20 cellular contexts compared by ENCODE assay signal in the genomic region with DNA sequence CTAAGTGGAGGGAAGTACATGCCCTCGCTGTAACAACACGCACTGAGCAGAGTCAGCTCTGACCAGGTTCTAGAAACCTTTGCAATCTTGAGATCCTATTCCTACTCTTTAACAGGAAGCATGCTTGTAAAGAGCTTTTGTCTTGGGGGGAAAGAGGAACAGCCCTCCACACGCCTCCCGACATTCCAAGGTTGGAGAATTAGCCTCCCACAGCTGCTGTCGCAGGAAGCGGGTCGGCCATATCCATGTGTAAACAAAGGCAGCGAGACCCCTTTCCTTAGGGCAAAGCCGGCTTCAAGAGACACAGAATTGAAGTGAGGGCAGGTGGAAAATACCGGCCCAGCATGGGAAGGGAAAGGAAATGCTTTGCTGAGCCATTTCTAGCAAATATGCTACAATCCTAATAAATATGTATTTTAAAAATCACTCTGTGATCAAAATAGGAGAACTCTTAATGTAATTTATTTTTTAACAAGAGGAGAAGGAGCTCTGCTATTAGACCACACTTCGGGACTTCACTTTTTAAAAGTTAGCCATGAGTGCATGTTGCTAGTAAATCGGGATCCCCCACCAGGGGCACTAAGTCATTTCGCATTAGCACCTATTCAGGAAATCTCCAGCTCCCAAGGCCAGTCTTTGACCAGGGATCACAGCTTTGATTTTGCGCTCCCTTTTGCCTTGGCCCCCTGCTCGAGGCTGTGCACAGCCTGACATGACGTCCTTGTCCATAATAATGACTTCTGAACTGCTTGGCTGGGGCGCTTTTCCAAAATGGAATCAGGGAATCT. TPM values are rescaled to one million over a fixed set of nuclear protein-coding genes. Genes with fewer than 3 reads are reported as not detected.
A peak's percentile ranks its signal among the peaks of the same experiment; 100 is the strongest.
DNase-seq lines count a peak whose midpoint lies in the region; FAIRE-seq and TF ChIP-seq lines count a peak whose summit lies in the region.
"Had no signal": no experiment of that assay in that cellular context is flagged by ENCODE, and none has a peak within 500 bp of the region (broad histone marks: within the 10 kb centered on the region; RNA-seq: fewer than 3 reads in every experiment).

No MANE protein-coding gene starts in this region.

- H3K4me1 ChIP-seq in HUES48 (ENCODE audit: control insufficient read depth, insufficient read depth, low read length) (peaks cover 12% of the 10 kb centered on the region; the same call in 1 of the 2 replicates), H1 (replicated peaks in 1 of 4; ENCODE audit: control insufficient read depth in 3 of 4, insufficient read depth in 4 of 4, low read length in 3 of 4) (peaks cover 0 to 2% (median 0%) of the 10 kb centered on the region in 4 experiments; a peak in 2 of 7 replicates), neural progenitor cell (peaks cover 11% of the 10 kb centered on the region), HAP-1 (no peaks in the 10 kb centered on the region)
- H3K4me1 ChIP-seq: BLaER1 treated with 17β-estradiol and CSF1 and Interleukin-3, amounts not matched to agents 10 nM and 100 nM had no signal

- peaks cover 5% of the 10 kb centered on the region for H3K4me1 Mint-ChIP-seq in neural progenitor cell
- H3K4me1 Mint-ChIP-seq in activated T-helper 1 cell treated with anti-CD3 and anti-CD28 coated beads, Interleukin-12 subunit alpha, Interleukin-12 subunit beta, Interleukin-2, Interleukin-4 antibody, amounts not matched to agents 30 ng/mL and 10 ng/mL and 1 ng/mL, durations not matched to agents 14 hours and 24 hours and 36 hours (ENCODE audit: low read depth) = no peaks in the 10 kb centered on the region
- H3K4me1 Mint-ChIP-seq: B cell, IgD-negative memory B cell had no signal

- TF ChIP-seq CTCF in H1 (IDR thresholded peaks at IDR 0.05; ENCODE audit: control extremely low read depth in 1 of 3, insufficient read depth in 1 of 3, low read depth in 1 of 3, low read length in 3 of 3) = no peak
- TF ChIP-seq CTCF in neural progenitor cell (IDR thresholded peaks at IDR 0.05) = peak; percentile 18

- H3K9ac ChIP-seq in HUES48 (ENCODE audit: low read depth, low read length) (no peak overlapping the region), H1 (replicated peaks in 1 of 4; ENCODE audit: extremely low read depth in 1 of 4, low read depth in 3 of 4, low read length in 3 of 4) (no peak overlapping the region), neural progenitor cell (no peak overlapping the region)
- H3K9ac ChIP-seq: BLaER1 treated with 17β-estradiol and CSF1 and Interleukin-3, amounts not matched to agents 10 nM and 100 nM had no signal

- no peaks in the 10 kb centered on the region for H3K36me3 Mint-ChIP-seq in neural progenitor cell
- H3K36me3 Mint-ChIP-seq in activated T-helper 1 cell treated with anti-CD3 and anti-CD28 coated beads, Interleukin-12 subunit alpha, Interleukin-12 subunit beta, Interleukin-2, Interleukin-4 antibody, amounts not matched to agents 30 ng/mL and 10 ng/mL and 1 ng/mL, durations not matched to agents 14 hours and 24 hours and 36 hours (ENCODE audit: low read depth) = no peaks in the 10 kb centered on the region
- H3K36me3 Mint-ChIP-seq: CD8-positive, alpha-beta T cell; IgD-negative memory B cell had no signal

- H3K4me3 ChIP-seq in HUES48 (ENCODE audit: low read depth, low read length) (no peak overlapping the region), H1 (ENCODE audit: extremely low read depth in 1 of 4, insufficient read depth in 2 of 4, low read depth in 3 of 4, low read length in 4 of 4) (no peak overlapping the region), neural progenitor cell (no peak overlapping the region), HAP-1 (no peak overlapping the region)
- H3K4me3 ChIP-seq: BLaER1 treated with 17β-estradiol and CSF1 and Interleukin-3, amounts not matched to agents 10 nM and 100 nM; GM12878 had no signal

- no peak overlapping the region for H3K14ac ChIP-seq in H1 (ENCODE audit: insufficient read length)

- H2AFZ ChIP-seq in H1 (ENCODE audit: low read length) (0 out of 2 replicates have a peak overlapping the region, but pooled peaks have one; percentile 6), neural progenitor cell (replicated peaks) (peak overlapping the region; percentile 66)

- H4K8ac ChIP-seq in H1 (ENCODE audit: extremely low read depth, insufficient read depth, low read length) = no peak overlapping the region

- intact Hi-C loops in activated T-helper 1 cell treated with anti-CD3 and anti-CD28 coated beads, Interleukin-12 subunit alpha, Interleukin-12 subunit beta, Interleukin-2, Interleukin-4 antibody, amounts not matched to agents 30 ng/mL and 10 ng/mL and 1 ng/mL, durations not matched to agents 14 hours and 24 hours and 36 hours (cut with micrococcal nuclease) = no loop called here

- no peak; a peak in 1 of 4 replicates for TF ChIP-seq RAD21 in H1 (IDR thresholded peaks at IDR 0.05 in 1 of 2, conservative IDR thresholded peaks at IDR 0.05 in 1 of 2; ENCODE audit: low read depth in 2 of 2, low read length in 2 of 2)

- H3K23ac ChIP-seq in H1 (ENCODE audit: insufficient read length) = no peak overlapping the region

- WGBS in H1 (ENCODE audit: extremely low coverage in 1 of 2, insufficient coverage in 1 of 2, insufficient read length in 1 of 2, insufficient replicate concordance in 2 of 2, low coverage in 1 of 2, low lambda C conversion rate in 2 of 2, missing lambda C conversion rate in 1 of 2), 2 experiments = 79% methylated on average over 17 of the region's 17 CpGs; no CpG with 5 or more reads in 1 of the 2 experiments

- no peak overlapping the region for H3K4me3 Mint-ChIP-seq in neural progenitor cell
- H3K4me3 Mint-ChIP-seq in activated T-helper 1 cell treated with anti-CD3 and anti-CD28 coated beads, Interleukin-12 subunit alpha, Interleukin-12 subunit beta, Interleukin-2, Interleukin-4 antibody, amounts not matched to agents 30 ng/mL and 10 ng/mL and 1 ng/mL, durations not matched to agents 14 hours and 24 hours and 36 hours = no peak overlapping the region
- H3K4me3 Mint-ChIP-seq: B cell; CD8-positive, alpha-beta T cell; HFFc6; IgD-negative memory B cell had no signal

- H3K4ac ChIP-seq in H1 (replicated peaks; ENCODE audit: insufficient read length, low read depth, low read length) = no peak overlapping the region

- no peak for TF ChIP-seq POLR2A in H1 (IDR thresholded peaks at IDR 0.05; ENCODE audit: control extremely low read depth in 1 of 2, low read depth in 2 of 2, low read length in 2 of 2)

- no peak for FAIRE-seq in H1 (lab: Jason Lieb, UNC)
- FAIRE-seq: GM12878, GM19239, H54, HepG2 had no signal

- peaks cover 3% of the 10 kb centered on the region for H3K9me3 Mint-ChIP-seq in neural progenitor cell
- no peaks in the 10 kb centered on the region for H3K9me3 Mint-ChIP-seq in activated T-helper 1 cell treated with anti-CD3 and anti-CD28 coated beads, Interleukin-12 subunit alpha, Interleukin-12 subunit beta, Interleukin-2, Interleukin-4 antibody, amounts not matched to agents 30 ng/mL and 10 ng/mL and 1 ng/mL, durations not matched to agents 14 hours and 24 hours and 36 hours
- H3K9me3 Mint-ChIP-seq: CD8-positive, alpha-beta T cell; HFFc6; IgD-negative memory B cell had no signal

- H2BK5ac ChIP-seq in H1 (ENCODE audit: low read depth, low read length) = no peak overlapping the region

- H3K36me3 ChIP-seq in HUES48 (ENCODE audit: control insufficient read depth, insufficient read depth, low read length) = no peaks in the 10 kb centered on the region
- H3K36me3 ChIP-seq in H1 (ENCODE audit: control insufficient read depth in 2 of 4, insufficient read depth in 4 of 4, low read length in 3 of 4) = no peaks in the 10 kb centered on the region
- H3K36me3 ChIP-seq in neural progenitor cell = no peaks in the 10 kb centered on the region
- H3K36me3 ChIP-seq in HAP-1 (replicated peaks) = no peaks in the 10 kb centered on the region
- H3K36me3 ChIP-seq: BLaER1 treated with 17β-estradiol and CSF1 and Interleukin-3, amounts not matched to agents 10 nM and 100 nM had no signal

- no peak overlapping the region for H2BK120ac ChIP-seq in H1 (replicated peaks; ENCODE audit: low read depth, low read length)

- no peak overlapping the region for H4K5ac ChIP-seq in H1 (ENCODE audit: insufficient read length, low read depth, low read length)

- peaks cover 0 to 3% of the 10 kb centered on the region in 2 experiments for H4K20me1 ChIP-seq in H1 (replicated peaks in 1 of 2; ENCODE audit: control insufficient read depth in 1 of 2, insufficient read depth in 2 of 2, low read length in 2 of 2)
- no peaks in the 10 kb centered on the region for H4K20me1 ChIP-seq in neural progenitor cell (ENCODE audit: low read depth)
- H4K20me1 ChIP-seq: BLaER1 treated with 17β-estradiol and CSF1 and Interleukin-3, amounts not matched to agents 10 nM and 100 nM had no signal

- peaks cover 2% of the 10 kb centered on the region for H3K27me3 Mint-ChIP-seq in neural progenitor cell (ENCODE audit: insufficient read depth, low read depth)
- H3K27me3 Mint-ChIP-seq in activated T-helper 1 cell treated with anti-CD3 and anti-CD28 coated beads, Interleukin-12 subunit alpha, Interleukin-12 subunit beta, Interleukin-2, Interleukin-4 antibody, amounts not matched to agents 30 ng/mL and 10 ng/mL and 1 ng/mL, durations not matched to agents 14 hours and 24 hours and 36 hours (ENCODE audit: insufficient read depth) = peaks cover 11% of the 10 kb centered on the region

- H2AK5ac ChIP-seq in H1 (ENCODE audit: low read depth, low read length) = no peak overlapping the region

- H2BK12ac ChIP-seq in H1 (ENCODE audit: low read depth, low read length) = no peak overlapping the region

- in situ Hi-C loops in HAP-1 (cut with MboI; ENCODE audit: low sequenced_read_pairs) = no loop called here

- H3K27me3 ChIP-seq in HUES48 (ENCODE audit: control insufficient read depth, insufficient read depth, low read length) (no peaks in the 10 kb centered on the region), H1 (replicated peaks in 1 of 4; ENCODE audit: control insufficient read depth in 3 of 4, extremely low read depth in 1 of 4, insufficient read depth in 3 of 4, low read length in 3 of 4) (no peaks in the 10 kb centered on the region; a peak in 1 of 7 replicates), neural progenitor cell (no peaks in the 10 kb centered on the region), HAP-1 (ENCODE audit: low read depth) (peaks cover 3% of the 10 kb centered on the region)
- H3K27me3 ChIP-seq: BLaER1 treated with 17β-estradiol and CSF1 and Interleukin-3, amounts not matched to agents 10 nM and 100 nM had no signal

- H3K79me2 ChIP-seq in H1 (ENCODE audit: control insufficient read depth in 1 of 2, insufficient read depth in 2 of 2, low read length in 2 of 2) (no peaks in the 10 kb centered on the region), neural progenitor cell (ENCODE audit: low read depth) (no peaks in the 10 kb centered on the region)

- H3K23me2 ChIP-seq in H1 (ENCODE audit: low read depth, low read length) = peaks cover 7% of the 10 kb centered on the region; the same call in 1 of the 2 replicates

- DNase-seq in H1 (ENCODE audit: low read depth in 1 of 2, low spot score in 2 of 2) (no peak), iPS DF 19.7 (ENCODE audit: low read depth, low spot score) (peak; percentile 7), neural progenitor cell (ENCODE audit: low spot score) (peak; percentile 24), NCI-H2196 treated with DMSO at 0.1 percent for 48 hours (lab: John Stamatoyannopoulos, UW; ENCODE audit: unreplicated experiment) (no peak), HAP-1 (ENCODE audit: low spot score in 2 of 2) (no peak)
- DNase-seq in stimulated activated naive CD4-positive, alpha-beta T cell (lab: John Stamatoyannopoulos, UW) = no peak
- no peak for DNase-seq in activated T-helper 1 cell treated with anti-CD3 and anti-CD28 coated beads, Interleukin-12 subunit alpha, Interleukin-12 subunit beta, Interleukin-2, Interleukin-4 antibody, amounts not matched to agents 30 ng/mL and 10 ng/mL and 1 ng/mL, durations not matched to agents 14 hours and 24 hours and 36 hours (ENCODE audit: low spot score)
- DNase-seq: Calu3; CD8-positive, alpha-beta T cell; DMS79 treated with DMSO at 0.1 percent for 48 hours; HFFc6 had no signal

- H4K91ac ChIP-seq in H1 (replicated peaks; ENCODE audit: insufficient read length, low read length) = no peak overlapping the region

- H3K18ac ChIP-seq in H1 (ENCODE audit: extremely low read depth, low read length) = no peak overlapping the region

- no peaks in the 10 kb centered on the region for H3K9me3 ChIP-seq in HUES48 (ENCODE audit: control insufficient read depth, insufficient read depth, low read length)
- H3K9me3 ChIP-seq in H1 (ENCODE audit: insufficient read depth in 2 of 2, low read depth in 1 of 2, low read length in 1 of 2) = no peaks in the 10 kb centered on the region
- H3K9me3 ChIP-seq in neural progenitor cell (ENCODE audit: low read depth) = no peaks in the 10 kb centered on the region
- no peaks in the 10 kb centered on the region for H3K9me3 ChIP-seq in HAP-1

- H3K27ac ChIP-seq in HUES48 (ENCODE audit: low read depth, low read length) (peak overlapping the region; percentile 31), H1 (ENCODE audit: low read depth, low read length) (no peak overlapping the region), neural progenitor cell (no peak overlapping the region)
- H3K27ac ChIP-seq: BLaER1 treated with 17β-estradiol and CSF1 and Interleukin-3, amounts not matched to agents 10 nM and 100 nM; HL-60 had no signal

- peak overlapping the region; percentile 47 for H3K27ac Mint-ChIP-seq in neural progenitor cell
- no peak overlapping the region for H3K27ac Mint-ChIP-seq in activated T-helper 1 cell treated with anti-CD3 and anti-CD28 coated beads, Interleukin-12 subunit alpha, Interleukin-12 subunit beta, Interleukin-2, Interleukin-4 antibody, amounts not matched to agents 30 ng/mL and 10 ng/mL and 1 ng/mL, durations not matched to agents 14 hours and 24 hours and 36 hours
- H3K27ac Mint-ChIP-seq: B cell; CD8-positive, alpha-beta T cell; HFFc6; IgD-negative memory B cell had no signal

- H3K56ac ChIP-seq in H1 (replicated peaks; ENCODE audit: insufficient read length, low read depth, low read length) = no peak overlapping the region

- no peak overlapping the region for H2BK20ac ChIP-seq in H1 (ENCODE audit: low read length)

- no peaks in the 10 kb centered on the region for H3K79me1 ChIP-seq in H1 (ENCODE audit: low read depth, low read length)

- no peak overlapping the region for H2BK15ac ChIP-seq in H1 (ENCODE audit: low read length)

- H3K4me2 ChIP-seq in H1 (ENCODE audit: insufficient read depth in 1 of 2, low read depth in 2 of 2, low read length in 2 of 2) (no peak overlapping the region), neural progenitor cell (peak overlapping the region; percentile 2)
- H3K4me2 ChIP-seq: BLaER1 treated with 17β-estradiol and CSF1 and Interleukin-3, amounts not matched to agents 10 nM and 100 nM had no signal

- no peaks in the 10 kb centered on the region for H3F3A ChIP-seq in neural progenitor cell (ENCODE audit: low read depth)

- TF ChIP-seq EP300 in H1 (IDR thresholded peaks at IDR 0.05; ENCODE audit: borderline replicate concordance in 1 of 2, low read depth in 2 of 2, low read length in 2 of 2) = no peak

- CTCF ChIA-PET in H1 (lab: Charles Lee; ENCODE audit: partially characterized antibody) = interaction anchor here (0.9 to 3.5 kb wide), 7 partner anchors 10 to 171 kb away, joined by 3 to 14 read pairs (median 3); no protein-coding TSS in a partner anchor

- POLR2A ChIA-PET in H1 (lab: Charles Lee; ENCODE audit: partially characterized antibody) = interaction anchor here (1.1 kb wide), 1 partner anchor 13 kb away, joined by 3 read pairs; no protein-coding TSS in a partner anchor

RNA-seq across cellular contexts. Expression of gene FAM204A, which starts 55.9 kb away (rescaled TPM):
- total RNA-seq in H1 (2021; fragmentation: NEBNext Ultra II Directional; extraction: Animal tissue kit (Norgen Biotek cat#: 25700)) = 35.1 and 37.4 TPM in 2 replicates
- 4.9 and 5.8 TPM in 2 replicates for polyA plus RNA-seq in H1 (2011; rRNA removed)
- polyA plus RNA-seq in H1 (2011; cell fraction: cytosol; rRNA removed) = 9.3 TPM
- polyA plus RNA-seq in H1 (2011; cell fraction: nucleus; rRNA removed) = 9.0 TPM
- 16.7 to 47.4 TPM (median 18.7 TPM) in 4 replicates for polyA plus RNA-seq in H1 (2012, experiment 1 of 2)
- polyA plus RNA-seq in H1 (2012, experiment 2 of 2) = 4.2 TPM
- 41.9 TPM for polyA plus RNA-seq in H1 (2013, experiment 1 of 2)
- polyA plus RNA-seq in H1 (2013, experiment 2 of 2) = 41.5 TPM
- polyA minus RNA-seq in H1 (2011; rRNA and poly(A)+ RNA removed) = 16.5 and 17.6 TPM in 2 replicates
- 8.6 TPM for polyA minus RNA-seq in H1 (2011; cell fraction: cytosol; rRNA and poly(A)+ RNA removed)
- 31.3 TPM for polyA minus RNA-seq in H1 (2011; cell fraction: nucleus; rRNA and poly(A)+ RNA removed)
- total RNA-seq in neural progenitor cell (ENCODE audit: low replicate concordance) = 59.2 and 77.7 TPM in 2 replicates
- 61.8 and 63.3 TPM in 2 replicates for total RNA-seq in activated T-helper 1 cell treated with anti-CD3 and anti-CD28 coated beads, Interleukin-12 subunit alpha, Interleukin-12 subunit beta, Interleukin-2, Interleukin-4 antibody, amounts not matched to agents 30 ng/mL and 10 ng/mL and 1 ng/mL, durations not matched to agents 14 hours and 24 hours and 36 hours

Comparison
In these comparisons a context has a peak if more than half of its experiments do, and no peak if none do; other contexts are left out.
1. DNase-seq: peak in iPS DF 19.7 (single experiment) and neural progenitor cell (single experiment); none in H1 (0 of 2), NCI-H2196 treated with DMSO at 0.1 percent for 48 hours (single experiment), stimulated activated naive CD4-positive, alpha-beta T cell (0 of 6), HAP-1 (0 of 2) and activated T-helper 1 cell treated with anti-CD3 and anti-CD28 coated beads, Interleukin-12 subunit alpha, Interleukin-12 subunit beta, Interleukin-2, Interleukin-4 antibody, amounts not matched to agents 30 ng/mL and 10 ng/mL and 1 ng/mL, durations not matched to agents 14 hours and 24 hours and 36 hours (single experiment).